12 cellular contexts compared by ENCODE assay signal in genomic region chr9:105191508-105192118, GRCh38. TPM values are rescaled to one million over a fixed set of nuclear protein-coding genes. Genes with fewer than 3 reads are reported as not detected.
DNase-seq lines count a peak whose midpoint lies in the region; ATAC-seq and TF ChIP-seq lines count a peak whose summit lies in the region.
"Had no signal": no experiment of that assay in that cellular context is flagged by ENCODE, and none has a peak within 500 bp of the region (broad histone marks: within the 10 kb centered on the region; RNA-seq: fewer than 3 reads in every experiment).

No MANE protein-coding gene starts in this region.

- DNase-seq in NOMO-1 treated with DMSO at 0.1 percent for 48 hours (lab: John Stamatoyannopoulos, UW; ENCODE audit: unreplicated experiment), result peak; percentile 97
- DNase-seq in lower lobe of right lung, result no peak
- DNase-seq in mesenteric fat pad (ENCODE audit: low spot score), result no peak
- no peak for DNase-seq in stimulated activated naive CD8-positive, alpha-beta T cell treated with anti-CD3 and anti-CD28 coated beads, Interleukin-15, Interleukin-2, amounts not matched to agents 100 U/mL and 50 U/mL, for 24 hours
- DNase-seq in NCI-H1048 (lab: John Stamatoyannopoulos, UW), result no peak
- no peak for DNase-seq in germinal center (ENCODE audit: low spot score)
- DNase-seq: activated CD4-positive, alpha-beta memory T cell treated with anti-CD3 and anti-CD28 coated beads for 36 hours; cortex of kidney; DMS 273 treated with DMSO at 0.1 percent for 48 hours; NCI-H526 had no signal

- H3K27me3 ChIP-seq in lower lobe of right lung (ENCODE audit: low read depth), result no peaks in the 10 kb centered on the region

- H3K27ac ChIP-seq in lower lobe of right lung, result no peak overlapping the region

- no peaks in the 10 kb centered on the region for H3K9me3 ChIP-seq in lower lobe of right lung

- no peak for TF ChIP-seq CTCF in lower lobe of right lung (IDR thresholded peaks at IDR 0.05)

- peak; percentile 87 for ATAC-seq in GM18498 (IDR thresholded peaks at IDR 0.05; ENCODE audit: unreplicated experiment)
- ATAC-seq in HG02571 (IDR thresholded peaks at IDR 0.05; ENCODE audit: unreplicated experiment), result peak; percentile 62
- ATAC-seq in lower lobe of right lung, result peak; percentile 81 to 82
- no peak for ATAC-seq in stimulated activated naive CD8-positive, alpha-beta T cell treated with anti-CD3 and anti-CD28 coated beads, Interleukin-15, Interleukin-2, amounts not matched to agents 100 U/mL and 50 U/mL, for 24 hours

- H3K4me3 ChIP-seq in lower lobe of right lung, result no peak overlapping the region

- intact Hi-C loops in lower lobe of right lung (cut with DNase I), result no loop called here

- no peaks in the 10 kb centered on the region for H3K36me3 ChIP-seq in lower lobe of right lung

- H3K4me1 ChIP-seq in lower lobe of right lung, result peaks cover 30% of the 10 kb centered on the region

RNA-seq across cellular contexts. Expression of gene SLC44A1, which starts 52.8 kb away (rescaled TPM):
- total RNA-seq in lower lobe of right lung (55.2 TPM), mesenteric fat pad (35.3 TPM)
